Comparison of ENCODE assay signal across 13 cellular contexts in the genomic region with DNA sequence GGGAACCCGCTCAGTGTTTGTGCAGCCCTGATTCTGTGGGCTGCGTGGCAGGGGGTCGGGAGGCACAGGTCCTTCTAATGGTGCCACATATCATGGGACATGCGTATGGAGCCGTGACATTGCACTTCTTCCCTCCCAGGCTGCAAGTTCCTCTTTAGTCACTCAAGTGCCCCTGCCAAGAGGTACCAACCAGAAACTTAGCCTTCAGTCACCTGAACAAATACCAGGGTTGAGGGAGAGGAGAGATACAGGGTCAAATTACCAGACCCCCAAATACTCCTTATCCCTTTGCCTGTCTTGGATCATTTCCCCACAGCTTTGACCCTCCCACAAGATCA.
DNase-seq lines count a peak whose midpoint lies in the region; ATAC-seq and TF ChIP-seq lines count a peak whose summit lies in the region.
"Had no signal": no experiment of that assay in that cellular context is flagged by ENCODE, and none has a peak within 500 bp of the region (broad histone marks: within the 10 kb centered on the region; RNA-seq: fewer than 3 reads in every experiment).

No MANE protein-coding gene starts in this region.

- intact Hi-C loops in left ventricle myocardium inferior (cut with micrococcal nuclease) (no loop called here), PC-3 (cut with micrococcal nuclease) (no loop called here), upper lobe of right lung (cut with DNase I) (no loop called here)

- peaks cover 5% of the 10 kb centered on the region for H3K27me3 Mint-ChIP-seq in glutamatergic neuron (ENCODE audit: unreplicated experiment)

- H3K27ac ChIP-seq in left ventricle myocardium inferior (replicated peaks) (peak overlapping the region; percentile 50), right atrium auricular region (no peak overlapping the region), PC-3 (ENCODE audit: low read length) (no peak overlapping the region), upper lobe of right lung (no peak overlapping the region)
- H3K27ac ChIP-seq: SJSA1 had no signal

- H3K79me2 ChIP-seq in PC-3 (ENCODE audit: low read length): no peaks in the 10 kb centered on the region

- POLR2A ChIA-PET in PC-3 (lab: Charles Lee; ENCODE audit: unreplicated experiment): no interaction called here

- H3F3A ChIP-seq in PC-3 (ENCODE audit: low read length, unreplicated experiment): no peaks in the 10 kb centered on the region

- CTCF ChIA-PET in PC-3 (lab: Charles Lee): no interaction called here

- H3K27ac Mint-ChIP-seq in glutamatergic neuron (ENCODE audit: unreplicated experiment): peak overlapping the region; percentile 75
- H3K27ac Mint-ChIP-seq: HFFc6 had no signal

- no peak overlapping the region for H3K9ac ChIP-seq in PC-3 (ENCODE audit: low read length)

- H3K9me2 ChIP-seq in PC-3 (replicated peaks; ENCODE audit: low read length): no peaks in the 10 kb centered on the region

- H3K4me2 ChIP-seq in PC-3 (ENCODE audit: low read length): 0 out of 2 replicates have a peak overlapping the region, but pooled peaks have one; percentile 24

- H3K9me3 ChIP-seq in left ventricle myocardium inferior (replicated peaks) (peaks cover 12% of the 10 kb centered on the region), right atrium auricular region (no peaks in the 10 kb centered on the region), PC-3 (ENCODE audit: low read length) (no peaks in the 10 kb centered on the region), upper lobe of right lung (no peaks in the 10 kb centered on the region)
- H3K9me3 ChIP-seq: SJSA1 had no signal

- BruUV-seq in PC-3 (replicated peaks; lab: Mats Ljungman, UMichigan): no TSS peak

- H3K36me3 Mint-ChIP-seq in glutamatergic neuron (ENCODE audit: unreplicated experiment): peaks cover 12% of the 10 kb centered on the region
- H3K36me3 Mint-ChIP-seq: CD14-positive monocyte had no signal

- no peak overlapping the region for H3K4me3 Mint-ChIP-seq in glutamatergic neuron (ENCODE audit: unreplicated experiment)
- H3K4me3 Mint-ChIP-seq: CD14-positive monocyte, HFFc6 had no signal

- no peaks in the 10 kb centered on the region for H3K27me3 ChIP-seq in left ventricle myocardium inferior (ENCODE audit: low read depth)
- no peaks in the 10 kb centered on the region for H3K27me3 ChIP-seq in right atrium auricular region
- H3K27me3 ChIP-seq in PC-3 (ENCODE audit: low read length): peaks cover 30% of the 10 kb centered on the region
- no peaks in the 10 kb centered on the region for H3K27me3 ChIP-seq in upper lobe of right lung
- H3K27me3 ChIP-seq: SJSA1 had no signal

- no peak for DNase-seq in left ventricle myocardium inferior
- no peak for DNase-seq in right atrium auricular region (ENCODE audit: low spot score)
- DNase-seq in PC-3: no peak
- DNase-seq in glutamatergic neuron: no peak
- no peak for DNase-seq in upper lobe of right lung
- DNase-seq in DMS 273 (lab: John Stamatoyannopoulos, UW; ENCODE audit: unreplicated experiment): no peak
- DNase-seq in NAMALWA (ENCODE audit: low spot score): no peak
- DNase-seq: NCI-H187, NCI-H526 treated with DMSO at 0.1 percent for 48 hours had no signal

- H4K20me1 ChIP-seq in PC-3 (ENCODE audit: low read length): no peaks in the 10 kb centered on the region

- H3K4me3 ChIP-seq in left ventricle myocardium inferior (no peak overlapping the region), right atrium auricular region (no peak overlapping the region), PC-3 (ENCODE audit: low read length) (no peak overlapping the region), upper lobe of right lung (no peak overlapping the region)
- H3K4me3 ChIP-seq: SJSA1 had no signal

- no peak for TF ChIP-seq CTCF in left ventricle myocardium inferior (IDR thresholded peaks at IDR 0.05; ENCODE audit: borderline replicate concordance)
- no peak for TF ChIP-seq CTCF in right atrium auricular region (IDR thresholded peaks at IDR 0.05)
- TF ChIP-seq CTCF in PC-3 (conservative IDR thresholded peaks at IDR 0.05; ENCODE audit: low read depth, low read length): no peak
- TF ChIP-seq CTCF in glutamatergic neuron (IDR thresholded peaks at IDR 0.05; ENCODE audit: partially characterized antibody, unreplicated experiment): no peak
- no peak for TF ChIP-seq CTCF in upper lobe of right lung (IDR thresholded peaks at IDR 0.05)

- ATAC-seq in PC-3 (no peak), upper lobe of right lung (peak; percentile 32), GM19463 (IDR thresholded peaks at IDR 0.05; ENCODE audit: unreplicated experiment) (no peak)

- H3K36me3 ChIP-seq in left ventricle myocardium inferior: no peaks in the 10 kb centered on the region
- no peaks in the 10 kb centered on the region for H3K36me3 ChIP-seq in right atrium auricular region
- no peaks in the 10 kb centered on the region for H3K36me3 ChIP-seq in PC-3 (ENCODE audit: low read depth, low read length)
- no peaks in the 10 kb centered on the region for H3K36me3 ChIP-seq in upper lobe of right lung
- H3K36me3 ChIP-seq: SJSA1 had no signal

- H3K4me1 Mint-ChIP-seq in glutamatergic neuron (ENCODE audit: low read depth, unreplicated experiment): peaks cover 41% of the 10 kb centered on the region
- H3K4me1 Mint-ChIP-seq: CD14-positive monocyte had no signal

- H3K9me3 Mint-ChIP-seq in glutamatergic neuron (ENCODE audit: unreplicated experiment): peaks cover 13% of the 10 kb centered on the region

- H2AFZ ChIP-seq in PC-3 (ENCODE audit: low read length): no peak overlapping the region

- H3K4me1 ChIP-seq in left ventricle myocardium inferior: peaks cover 17% of the 10 kb centered on the region
- H3K4me1 ChIP-seq in right atrium auricular region: peaks cover 0 to 12% of the 10 kb centered on the region in 2 donors
- no peaks in the 10 kb centered on the region for H3K4me1 ChIP-seq in PC-3 (ENCODE audit: insufficient read depth, low read length)
- H3K4me1 ChIP-seq in upper lobe of right lung: no peaks in the 10 kb centered on the region
